In the genomic region with DNA sequence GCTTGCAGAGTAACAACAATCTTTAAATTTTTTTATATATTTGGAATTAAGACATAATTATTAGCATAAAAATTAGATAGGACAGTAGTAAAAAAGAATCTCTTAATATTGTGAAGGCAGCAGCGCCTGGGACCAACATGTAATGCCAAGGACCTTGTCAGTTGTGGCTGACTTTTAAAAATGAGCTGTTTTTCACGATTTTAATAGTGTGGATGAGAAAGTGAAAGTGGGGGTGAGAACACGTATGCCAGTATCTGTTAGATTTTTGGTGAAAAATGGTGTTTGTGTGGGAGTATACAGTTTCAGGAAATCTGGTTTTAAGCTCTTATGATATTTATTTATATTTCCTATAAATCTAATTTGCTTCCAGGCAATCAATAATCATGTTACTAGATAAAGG, we compare ENCODE assay signal across 11 cellular contexts.
DNase-seq lines count a peak whose midpoint lies in the region; ATAC-seq and TF ChIP-seq lines count a peak whose summit lies in the region.
"Had no signal": no experiment of that assay in that cellular context is flagged by ENCODE, and none has a peak within 500 bp of the region (broad histone marks: within the 10 kb centered on the region; RNA-seq: fewer than 3 reads in every experiment).

No MANE protein-coding gene starts in this region.

- H3K4me3 ChIP-seq in SJSA1 (no peak overlapping the region), testis (peak overlapping the region in 1 of 2 donors; percentile 15)

- DNase-seq in activated CD4-positive, CD25-positive, alpha-beta regulatory T cell treated with anti-CD3 and anti-CD28 coated beads, Interleukin-2, amount 50 U/mL, for 72 hours: no peak
- no peak for DNase-seq in SJSA1 (ENCODE audit: low read depth in 1 of 2, low spot score in 2 of 2)
- DNase-seq in glomerular visceral epithelial cell (ENCODE audit: extremely low spot score): peak; percentile 16
- DNase-seq in testis: no peak
- DNase-seq in NCI-H748 (lab: John Stamatoyannopoulos, UW; ENCODE audit: unreplicated experiment): no peak
- DNase-seq in midbrain (lab: John Stamatoyannopoulos, UW): no peak
- DNase-seq: AML-193, cortex of kidney had no signal

- TF ChIP-seq CTCF in testis (IDR thresholded peaks at IDR 0.05): no peak

- H3K27me3 ChIP-seq in SJSA1 (replicated peaks) (no peaks in the 10 kb centered on the region), testis (no peaks in the 10 kb centered on the region)

- H3K9me3 ChIP-seq in SJSA1 (replicated peaks): no peaks in the 10 kb centered on the region
- H3K9me3 ChIP-seq in testis: no peaks in the 10 kb centered on the region

- 16 to 33% methylated on average over 3 of the region's 3 CpGs for WGBS in testis, 2 donors

- no peak for TF ChIP-seq POLR2A in testis (IDR thresholded peaks at IDR 0.05)

- ATAC-seq in activated CD4-positive, CD25-positive, alpha-beta regulatory T cell treated with anti-CD3 and anti-CD28 coated beads, Interleukin-2, amount 50 U/mL, for 24 hours: peak; percentile 24 to 36
- no peak for ATAC-seq in HG02970 (IDR thresholded peaks at IDR 0.05; ENCODE audit: low FRiP score, unreplicated experiment)

- H3K36me3 ChIP-seq in SJSA1 (peaks cover 14% of the 10 kb centered on the region; the same call in 1 of the 2 replicates), testis (ENCODE audit: low read depth, missing control alignments) (no peaks in the 10 kb centered on the region)

- H3K27ac ChIP-seq in SJSA1 (peak overlapping the region; percentile 30), testis (peak overlapping the region; percentile 61 to 62)
- H3K27ac ChIP-seq: KMS-11 had no signal

- H3K4me1 ChIP-seq in SJSA1 (replicated peaks): peaks cover 18% of the 10 kb centered on the region
- H3K4me1 ChIP-seq in testis: peaks cover 6% of the 10 kb centered on the region

- intact Hi-C loops in testis (cut with DNase I; ENCODE audit: low total_unique reads): no loop called here
